In genomic region chr21:44012474-44013379, GRCh38 we compare ENCODE assay signal across 1 cellular context.
TF ChIP-seq lines count a peak whose summit lies in the region.

No MANE protein-coding gene starts in this region.

TF ChIP-seq in K562, 482 proteins besides CTCF, POLR2A, EP300 and RAD21 (continued from another document and continues in another):
- TF ChIP-seq YY1 (IDR thresholded peaks at IDR 0.05; ENCODE audit: borderline replicate concordance in 1 of 3, control insufficient read depth in 1 of 3, extremely low read depth in 1 of 3, insufficient read depth in 3 of 3, insufficient read length in 1 of 3, insufficient replicate concordance in 2 of 3, low read depth in 1 of 3, low read length in 2 of 3) (no peak), HMBOX1 (IDR thresholded peaks at IDR 0.05) (no peak), KLF16 (IDR thresholded peaks at IDR 0.05) (peak; percentile 88), THRA (IDR thresholded peaks at IDR 0.05) (no peak), SIX5 (IDR thresholded peaks at IDR 0.05; ENCODE audit: borderline replicate concordance in 1 of 2, insufficient read depth in 1 of 2, low read depth in 1 of 2, low read length in 2 of 2) (no peak), BRF1 (IDR thresholded peaks at IDR 0.05; ENCODE audit: borderline replicate concordance, extremely low read depth, insufficient read length) (no peak), POLR2H (tag; IDR thresholded peaks at IDR 0.05; ENCODE audit: low read depth) (no peak), ZNF354B (CRISPR knock-in tag; IDR thresholded peaks at IDR 0.05) (no peak), SLC30A9 (CRISPR knock-in tag; IDR thresholded peaks at IDR 0.05) (no peak), TGIF2 (CRISPR knock-in tag; IDR thresholded peaks at IDR 0.05) (peak; percentile 91), HDAC3 (IDR thresholded peaks at IDR 0.05; ENCODE audit: borderline replicate concordance, partially characterized antibody) (no peak), POU5F1 (IDR thresholded peaks at IDR 0.05; ENCODE audit: borderline replicate concordance, low read depth, low read length, partially characterized antibody) (no peak), HNRNPK (IDR thresholded peaks at IDR 0.05; ENCODE audit: low read depth, low read length, poor library complexity, severe bottlenecking) (no peak), SMARCB1 (IDR thresholded peaks at IDR 0.05; ENCODE audit: insufficient read length, low read depth) (no peak), BDP1 (IDR thresholded peaks at IDR 0.05; ENCODE audit: insufficient read depth, insufficient read length) (no peak), HDAC2 (IDR thresholded peaks at IDR 0.05) (peak; percentile 38; the same call in 1 of the 2 replicates), ZNF384 (IDR thresholded peaks at IDR 0.05; ENCODE audit: low read depth, low read length) (no peak), CHD2 (IDR thresholded peaks at IDR 0.05; ENCODE audit: low read depth, low read length) (no peak), RUNX1 (IDR thresholded peaks at IDR 0.05; ENCODE audit: low read depth) (no peak), SNIP1 (IDR thresholded peaks at IDR 0.05; ENCODE audit: low read depth) (no peak), NUFIP1 (IDR thresholded peaks at IDR 0.05; ENCODE audit: partially characterized antibody) (no peak), ZNF146 (CRISPR knock-in tag; IDR thresholded peaks at IDR 0.05; ENCODE audit: unreplicated experiment) (no peak), PHF20 (IDR thresholded peaks at IDR 0.05; ENCODE audit: partially characterized antibody) (peak; percentile 8), ZNF41 (CRISPR knock-in tag; conservative IDR thresholded peaks at IDR 0.05) (no peak), ZNF444 (CRISPR knock-in tag; IDR thresholded peaks at IDR 0.05) (no peak), FOS (IDR thresholded peaks at IDR 0.05; ENCODE audit: extremely low read depth, insufficient read length) (no peak), U2AF1 (optimal IDR thresholded peaks at IDR 0.05; ENCODE audit: low read depth, low read length) (no peak), ZNF561 (CRISPR knock-in tag; conservative IDR thresholded peaks at IDR 0.05) (no peak), NCOR1 (IDR thresholded peaks at IDR 0.05) (peak; percentile 38), ZBED1 (IDR thresholded peaks at IDR 0.05) (no peak), PHF8 (IDR thresholded peaks at IDR 0.05; ENCODE audit: borderline replicate concordance, low read length) (no peak), SRSF1 (IDR thresholded peaks at IDR 0.05; ENCODE audit: low read depth, low read length) (no peak), ZC3H8 (IDR thresholded peaks at IDR 0.05) (no peak), ELF1 (tag; IDR thresholded peaks at IDR 0.05) (peak; percentile 92), ZNF23 (CRISPR knock-in tag; IDR thresholded peaks at IDR 0.05) (no peak), ZBTB43 (CRISPR knock-in tag; IDR thresholded peaks at IDR 0.05) (no peak), HNRNPH1 (optimal IDR thresholded peaks at IDR 0.05; ENCODE audit: low read depth, low read length) (no peak), SRSF9 (IDR thresholded peaks at IDR 0.05; ENCODE audit: borderline replicate concordance, low read depth, low read length) (no peak), SFPQ (IDR thresholded peaks at IDR 0.05; ENCODE audit: low read depth, low read length) (no peak), ZNF143 (CRISPR knock-in tag; IDR thresholded peaks at IDR 0.05) (no peak), COPS2 (conservative IDR thresholded peaks at IDR 0.05) (no peak), GABPB2 (CRISPR knock-in tag; conservative IDR thresholded peaks at IDR 0.05) (no peak), RB1 (IDR thresholded peaks at IDR 0.05; ENCODE audit: low read depth) (peak; percentile 96), XRCC3 (IDR thresholded peaks at IDR 0.05) (no peak), CXXC5 (CRISPR knock-in tag; IDR thresholded peaks at IDR 0.05) (peak; percentile 69), CSDE1 (IDR thresholded peaks at IDR 0.05) (no peak), ZNF696 (CRISPR knock-in tag; conservative IDR thresholded peaks at IDR 0.05) (no peak), ARNT (IDR thresholded peaks at IDR 0.05) (no peak), CREM (IDR thresholded peaks at IDR 0.05; ENCODE audit: low read depth) (peak; percentile 51), HNRNPUL1 (IDR thresholded peaks at IDR 0.05; ENCODE audit: low read length) (no peak), ZNF507 (tag; conservative IDR thresholded peaks at IDR 0.05) (no peak), E2F8 (IDR thresholded peaks at IDR 0.05; ENCODE audit: low read depth, partially characterized antibody) (no peak), MIER1 (IDR thresholded peaks at IDR 0.05; ENCODE audit: low read depth) (no peak), PCBP2 (IDR thresholded peaks at IDR 0.05; ENCODE audit: low read depth, low read length, poor library complexity, severe bottlenecking) (no peak), NFIX (CRISPR knock-in tag; IDR thresholded peaks at IDR 0.05; ENCODE audit: low read depth) (no peak), MCM5 (IDR thresholded peaks at IDR 0.05; ENCODE audit: low read depth) (no peak)
- TF ChIP-seq, protein P1, sequence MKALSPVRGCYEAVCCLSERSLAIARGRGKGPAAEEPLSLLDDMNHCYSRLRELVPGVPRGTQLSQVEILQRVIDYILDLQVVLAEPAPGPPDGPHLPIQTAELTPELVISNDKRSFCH (CRISPR knock-in tag; IDR thresholded peaks at IDR 0.05) = no peak
- TF ChIP-seq, protein P1 (tag; IDR thresholded peaks at IDR 0.05) = peak; percentile 93
- TF ChIP-seq, protein P2, sequence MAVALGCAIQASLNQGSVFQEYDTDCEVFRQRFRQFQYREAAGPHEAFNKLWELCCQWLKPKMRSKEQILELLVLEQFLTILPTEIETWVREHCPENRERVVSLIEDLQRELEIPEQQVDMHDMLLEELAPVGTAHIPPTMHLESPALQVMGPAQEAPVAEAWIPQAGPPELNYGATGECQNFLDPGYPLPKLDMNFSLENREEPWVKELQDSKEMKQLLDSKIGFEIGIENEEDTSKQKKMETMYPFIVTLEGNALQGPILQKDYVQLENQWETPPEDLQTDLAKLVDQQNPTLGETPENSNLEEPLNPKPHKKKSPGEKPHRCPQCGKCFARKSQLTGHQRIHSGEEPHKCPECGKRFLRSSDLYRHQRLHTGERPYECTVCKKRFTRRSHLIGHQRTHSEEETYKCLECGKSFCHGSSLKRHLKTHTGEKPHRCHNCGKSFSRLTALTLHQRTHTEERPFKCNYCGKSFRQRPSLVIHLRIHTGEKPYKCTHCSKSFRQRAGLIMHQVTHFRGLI (CRISPR knock-in tag; IDR thresholded peaks at IDR 0.05) = no peak
- TF ChIP-seq, protein P3, sequence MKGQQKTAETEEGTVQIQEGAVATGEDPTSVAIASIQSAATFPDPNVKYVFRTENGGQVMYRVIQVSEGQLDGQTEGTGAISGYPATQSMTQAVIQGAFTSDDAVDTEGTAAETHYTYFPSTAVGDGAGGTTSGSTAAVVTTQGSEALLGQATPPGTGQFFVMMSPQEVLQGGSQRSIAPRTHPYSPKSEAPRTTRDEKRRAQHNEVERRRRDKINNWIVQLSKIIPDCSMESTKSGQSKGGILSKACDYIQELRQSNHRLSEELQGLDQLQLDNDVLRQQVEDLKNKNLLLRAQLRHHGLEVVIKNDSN (CRISPR knock-in tag; IDR thresholded peaks at IDR 0.05) = 0 out of 2 replicates have a peak, but pooled peaks have one; percentile 15
- TF ChIP-seq, protein P4, sequence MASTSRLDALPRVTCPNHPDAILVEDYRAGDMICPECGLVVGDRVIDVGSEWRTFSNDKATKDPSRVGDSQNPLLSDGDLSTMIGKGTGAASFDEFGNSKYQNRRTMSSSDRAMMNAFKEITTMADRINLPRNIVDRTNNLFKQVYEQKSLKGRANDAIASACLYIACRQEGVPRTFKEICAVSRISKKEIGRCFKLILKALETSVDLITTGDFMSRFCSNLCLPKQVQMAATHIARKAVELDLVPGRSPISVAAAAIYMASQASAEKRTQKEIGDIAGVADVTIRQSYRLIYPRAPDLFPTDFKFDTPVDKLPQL (IDR thresholded peaks at IDR 0.05; ENCODE audit: extremely low read depth, insufficient read length) = no peak
- TF ChIP-seq, protein P5, sequence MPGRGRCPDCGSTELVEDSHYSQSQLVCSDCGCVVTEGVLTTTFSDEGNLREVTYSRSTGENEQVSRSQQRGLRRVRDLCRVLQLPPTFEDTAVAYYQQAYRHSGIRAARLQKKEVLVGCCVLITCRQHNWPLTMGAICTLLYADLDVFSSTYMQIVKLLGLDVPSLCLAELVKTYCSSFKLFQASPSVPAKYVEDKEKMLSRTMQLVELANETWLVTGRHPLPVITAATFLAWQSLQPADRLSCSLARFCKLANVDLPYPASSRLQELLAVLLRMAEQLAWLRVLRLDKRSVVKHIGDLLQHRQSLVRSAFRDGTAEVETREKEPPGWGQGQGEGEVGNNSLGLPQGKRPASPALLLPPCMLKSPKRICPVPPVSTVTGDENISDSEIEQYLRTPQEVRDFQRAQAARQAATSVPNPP (IDR thresholded peaks at IDR 0.05; ENCODE audit: borderline replicate concordance, insufficient read depth, insufficient read length) = no peak
- TF ChIP-seq, protein P6, sequence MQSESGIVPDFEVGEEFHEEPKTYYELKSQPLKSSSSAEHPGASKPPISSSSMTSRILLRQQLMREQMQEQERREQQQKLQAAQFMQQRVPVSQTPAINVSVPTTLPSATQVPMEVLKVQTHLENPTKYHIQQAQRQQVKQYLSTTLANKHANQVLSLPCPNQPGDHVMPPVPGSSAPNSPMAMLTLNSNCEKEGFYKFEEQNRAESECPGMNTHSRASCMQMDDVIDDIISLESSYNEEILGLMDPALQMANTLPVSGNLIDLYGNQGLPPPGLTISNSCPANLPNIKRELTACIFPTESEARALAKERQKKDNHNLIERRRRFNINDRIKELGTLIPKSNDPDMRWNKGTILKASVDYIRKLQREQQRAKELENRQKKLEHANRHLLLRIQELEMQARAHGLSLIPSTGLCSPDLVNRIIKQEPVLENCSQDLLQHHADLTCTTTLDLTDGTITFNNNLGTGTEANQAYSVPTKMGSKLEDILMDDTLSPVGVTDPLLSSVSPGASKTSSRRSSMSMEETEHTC (IDR thresholded peaks at IDR 0.05) = 0 out of 2 replicates have a peak, but pooled peaks have one; percentile 28
